11 cellular contexts compared by ENCODE assay signal in genomic region chr6:35017461-35018183, GRCh38.
DNase-seq lines count a peak whose midpoint lies in the region; TF ChIP-seq lines count a peak whose summit lies in the region.
"Had no signal": no experiment of that assay in that cellular context is flagged by ENCODE, and none has a peak within 500 bp of the region (broad histone marks: within the 10 kb centered on the region; RNA-seq: fewer than 3 reads in every experiment).

No MANE protein-coding gene starts in this region.

- intact Hi-C loops in Caco-2 (cut with micrococcal nuclease; ENCODE audit: unreplicated experiment) (loop anchor here (2.0 kb wide), 1 partner anchor 31 kb away; no protein-coding TSS in a partner anchor), lower leg skin (cut with DNase I; ENCODE audit: low total_unique reads) (no loop called here)

- TF ChIP-seq CTCF in Caco-2 (IDR thresholded peaks at IDR 0.05; ENCODE audit: insufficient read depth in 1 of 2, low read depth in 1 of 2, low read length in 1 of 2, severe bottlenecking in 1 of 2, unreplicated experiment in 1 of 2) (no peak), lower leg skin (IDR thresholded peaks at IDR 0.05) (no peak), glutamatergic neuron (IDR thresholded peaks at IDR 0.05; ENCODE audit: partially characterized antibody, unreplicated experiment) (no peak)

- POLR2A ChIA-PET in Caco-2 (lab: Charles Lee): no interaction called here

- H3K4me3 Mint-ChIP-seq in Caco-2 (ENCODE audit: unreplicated experiment) (peak overlapping the region; percentile 63), glutamatergic neuron (ENCODE audit: unreplicated experiment) (no peak overlapping the region)
- H3K4me3 Mint-ChIP-seq: memory B cell; T-helper 1 cell treated with Interleukin-12 subunit alpha and Interleukin-12 subunit beta and Interleukin-4 antibody, amounts not matched to agents 30 μg/mL and 1 μg/mL, for 36 hours had no signal

- H3K9me3 ChIP-seq in Caco-2: no peaks in the 10 kb centered on the region
- no peaks in the 10 kb centered on the region for H3K9me3 ChIP-seq in skeletal muscle satellite cell (replicated peaks; ENCODE audit: low read length)

- WGBS in lower leg skin, 2 donors: 48 to 65% methylated on average over 20 to 24 of the region's 26 CpGs

- no peak for TF ChIP-seq POLR2A in lower leg skin (IDR thresholded peaks at IDR 0.05)

- H3K27me3 ChIP-seq in Caco-2 (replicated peaks; ENCODE audit: control insufficient read depth, insufficient read depth, low read length): no peaks in the 10 kb centered on the region
- no peaks in the 10 kb centered on the region for H3K27me3 ChIP-seq in skeletal muscle satellite cell (ENCODE audit: control insufficient read depth, insufficient read depth, low read length)

- no peak for DNase-seq in Caco-2
- peak; percentile 88 for DNase-seq in dermis blood vessel endothelial cell
- peak in 1 of 2 donors; percentile 36 for DNase-seq in lower leg skin (ENCODE audit: low spot score in 2 of 2)
- no peak for DNase-seq in superior temporal gyrus (ENCODE audit: extremely low spot score)
- no peak for DNase-seq in glutamatergic neuron
- no peak for DNase-seq in DMS79 (lab: John Stamatoyannopoulos, UW)
- no peak for DNase-seq in cerebellar cortex (ENCODE audit: low spot score)
- DNase-seq: NCI-H69 had no signal

- H3K27ac Mint-ChIP-seq in Caco-2 (ENCODE audit: unreplicated experiment) (peak overlapping the region; percentile 91), glutamatergic neuron (ENCODE audit: unreplicated experiment) (no peak overlapping the region)
- H3K27ac Mint-ChIP-seq: memory B cell; T-helper 1 cell treated with Interleukin-12 subunit alpha and Interleukin-12 subunit beta and Interleukin-4 antibody, amounts not matched to agents 30 μg/mL and 1 μg/mL, for 36 hours had no signal

- CTCF ChIA-PET in Caco-2 (lab: Charles Lee): no interaction called here

- peaks cover 39% of the 10 kb centered on the region for H3K36me3 Mint-ChIP-seq in Caco-2 (ENCODE audit: insufficient read depth, unreplicated experiment)
- no peaks in the 10 kb centered on the region for H3K36me3 Mint-ChIP-seq in glutamatergic neuron (ENCODE audit: unreplicated experiment)

- H3K36me3 ChIP-seq in Caco-2 (ENCODE audit: control insufficient read depth, insufficient read depth, low read length): peaks cover 2% of the 10 kb centered on the region
- H3K36me3 ChIP-seq in skeletal muscle satellite cell (ENCODE audit: insufficient read depth, low read length): peaks cover 6% of the 10 kb centered on the region

- H3K4me1 ChIP-seq in Caco-2: peaks cover 71% of the 10 kb centered on the region
- peaks cover 31% of the 10 kb centered on the region for H3K4me1 ChIP-seq in skeletal muscle satellite cell (ENCODE audit: control insufficient read depth, insufficient read depth, low read length)

- peak overlapping the region; percentile 39 for H3K9ac ChIP-seq in skeletal muscle satellite cell (ENCODE audit: low read depth, low read length)

- H3K4me3 ChIP-seq in Caco-2 (ENCODE audit: low read depth, low read length): no peak overlapping the region
- H3K4me3 ChIP-seq in lower leg skin (ENCODE audit: low read depth, poor library complexity, severe bottlenecking): peak overlapping the region; percentile 16
- peak overlapping the region; percentile 39 for H3K4me3 ChIP-seq in skeletal muscle satellite cell (ENCODE audit: low read length)

- no TSS peak for BruUV-seq in Caco-2 (replicated peaks; lab: Mats Ljungman, UMichigan)

- H3K4me1 Mint-ChIP-seq in Caco-2 (ENCODE audit: low read depth, unreplicated experiment) (peaks cover 53% of the 10 kb centered on the region), glutamatergic neuron (ENCODE audit: low read depth, unreplicated experiment) (peaks cover 11% of the 10 kb centered on the region)
- H3K4me1 Mint-ChIP-seq: memory B cell had no signal

- H3K27me3 Mint-ChIP-seq in Caco-2 (ENCODE audit: insufficient read depth, unreplicated experiment): no peaks in the 10 kb centered on the region
- no peaks in the 10 kb centered on the region for H3K27me3 Mint-ChIP-seq in glutamatergic neuron (ENCODE audit: unreplicated experiment)
- H3K27me3 Mint-ChIP-seq: memory B cell had no signal

- H3K4me2 ChIP-seq in skeletal muscle satellite cell (ENCODE audit: low read length): peak overlapping the region; percentile 42

- H3K9me3 Mint-ChIP-seq in Caco-2 (ENCODE audit: unreplicated experiment): no peaks in the 10 kb centered on the region
- no peaks in the 10 kb centered on the region for H3K9me3 Mint-ChIP-seq in glutamatergic neuron (ENCODE audit: unreplicated experiment)
- H3K9me3 Mint-ChIP-seq: memory B cell; T-helper 1 cell treated with Interleukin-12 subunit alpha and Interleukin-12 subunit beta and Interleukin-4 antibody, amounts not matched to agents 30 μg/mL and 1 μg/mL, for 36 hours had no signal
